ENCODE assay signal across 8 cellular contexts in the genomic region with DNA sequence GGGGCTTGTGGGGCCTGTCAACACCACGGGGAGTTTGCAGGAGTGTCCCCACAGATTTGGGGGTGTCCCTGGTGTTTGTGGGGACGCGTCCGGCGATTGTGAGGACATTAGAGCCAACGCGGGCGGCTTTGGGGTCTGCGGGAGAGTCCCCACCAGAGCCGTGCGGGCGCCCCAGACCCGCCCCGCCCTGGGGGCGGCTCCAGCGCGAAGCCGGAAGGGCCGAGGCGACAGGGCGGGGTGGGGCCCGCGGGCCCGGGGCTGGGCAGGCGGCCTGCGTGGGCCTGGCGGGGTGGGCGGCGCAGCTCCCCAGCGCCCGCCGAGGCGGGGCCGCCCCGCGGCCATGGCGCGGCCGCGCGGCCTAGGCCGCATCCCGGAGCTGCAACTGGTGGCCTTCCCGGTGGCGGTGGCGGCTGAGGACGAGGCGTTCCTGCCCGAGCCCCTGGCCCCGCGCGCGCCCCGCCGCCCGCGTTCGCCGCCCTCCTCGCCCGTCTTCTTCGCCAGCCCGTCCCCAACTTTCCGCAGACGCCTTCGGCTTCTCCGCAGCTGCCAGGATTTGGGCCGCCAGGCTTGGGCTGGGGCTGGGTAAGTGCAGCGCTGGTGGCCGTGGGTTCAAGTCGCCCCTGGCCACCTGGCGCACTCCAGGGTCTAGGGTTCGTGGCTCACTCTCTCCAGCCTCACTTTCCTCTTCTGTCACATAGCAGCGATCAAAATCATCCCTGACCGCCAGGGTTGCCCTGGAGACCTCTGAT. TPM values are rescaled to one million over a fixed set of nuclear protein-coding genes. Genes with fewer than 3 reads are reported as not detected.
DNase-seq lines count a peak whose midpoint lies in the region; ATAC-seq and TF ChIP-seq lines count a peak whose summit lies in the region.

No MANE protein-coding gene starts in this region.

- TF ChIP-seq CTCF in AG09319 (IDR thresholded peaks at IDR 0.05; ENCODE audit: low read depth, low read length) (no peak), H9 (conservative IDR thresholded peaks at IDR 0.05) (no peak), MM.1S (IDR thresholded peaks at IDR 0.05; ENCODE audit: low read length) (no peak)

- no peak overlapping the region for H2BK5ac ChIP-seq in H9 (ENCODE audit: insufficient read length, low read length)

- H3K56ac ChIP-seq in H9 (ENCODE audit: insufficient read length, low read depth, low read length), result no peak overlapping the region

- H3F3A ChIP-seq in MM.1S (ENCODE audit: insufficient read depth, low read length), result peaks cover 22% of the 10 kb centered on the region

- H3K9me2 ChIP-seq in MM.1S (replicated peaks; ENCODE audit: insufficient read depth, low read length), result no peaks in the 10 kb centered on the region

- H4K8ac ChIP-seq in H9 (replicated peaks; ENCODE audit: insufficient read length, low read depth, low read length), result no peak overlapping the region

- no peaks in the 10 kb centered on the region for H3K4me1 ChIP-seq in H9 (ENCODE audit: insufficient read depth, low read length)
- H3K4me1 ChIP-seq in MM.1S (ENCODE audit: low read length), result peaks cover 16% of the 10 kb centered on the region

- H3K79me2 ChIP-seq in H9 (ENCODE audit: insufficient read depth, low read length) (no peaks in the 10 kb centered on the region), MM.1S (ENCODE audit: low read length) (peaks cover 18% of the 10 kb centered on the region)

- H3K36me3 ChIP-seq in MM.1S (replicated peaks; ENCODE audit: insufficient read depth, low read length), result no peaks in the 10 kb centered on the region

- DNase-seq in AG09319 (ENCODE audit: extremely low read depth, low read depth) (peak; percentile 28), H9 (no peak), iPS-NIHi11 (ENCODE audit: low spot score) (peak; percentile 67), MM.1S (no peak), NCI-H345 (lab: John Stamatoyannopoulos, UW) (no peak), amniotic stem cell (lab: John Stamatoyannopoulos, UW) (no peak)
- DNase-seq in stimulated activated naive CD8-positive, alpha-beta T cell treated with anti-CD3 and anti-CD28 coated beads, Interleukin-15, Interleukin-2, amounts not matched to agents 100 U/mL and 50 U/mL, for 24 hours, result peak; percentile 30

- no peak overlapping the region for H2AFZ ChIP-seq in H9 (ENCODE audit: low read length)
- no peak overlapping the region for H2AFZ ChIP-seq in MM.1S (ENCODE audit: low read length)

- H4K5ac ChIP-seq in H9 (ENCODE audit: insufficient read length, low read depth, low read length), result no peak overlapping the region

- H2BK12ac ChIP-seq in H9 (ENCODE audit: insufficient read length, low read depth, low read length), result no peak overlapping the region

- H4K20me1 ChIP-seq in H9 (ENCODE audit: control insufficient read depth, insufficient read depth, insufficient read length), result peaks cover 2% of the 10 kb centered on the region
- H4K20me1 ChIP-seq in MM.1S (ENCODE audit: insufficient read depth, low read length), result no peaks in the 10 kb centered on the region

- H2AK5ac ChIP-seq in H9 (ENCODE audit: insufficient read length, low read length), result no peak overlapping the region

- no peak overlapping the region for H2BK120ac ChIP-seq in H9 (ENCODE audit: low read depth, low read length, poor library complexity, severe bottlenecking)

- H3K4me3 Mint-ChIP-seq in H9, result peak overlapping the region; percentile 59 to 77
- peak overlapping the region; percentile 82 for H3K4me3 Mint-ChIP-seq in activated naive CD8-positive, alpha-beta T cell

- H4K91ac ChIP-seq in H9 (ENCODE audit: insufficient read length, low read depth, low read length), result no peak overlapping the region

- H3K23ac ChIP-seq in H9 (ENCODE audit: insufficient read length, low read depth, low read length), result no peak overlapping the region

- no peak overlapping the region for H2BK20ac ChIP-seq in H9 (ENCODE audit: low read depth, low read length, poor library complexity, severe bottlenecking)

- no peaks in the 10 kb centered on the region for H3K23me2 ChIP-seq in H9 (ENCODE audit: insufficient read length, low read depth, low read length, poor library complexity, severe bottlenecking)

- H3K9me3 ChIP-seq in H9 (ENCODE audit: control insufficient read depth, low read depth, low read length) (no peaks in the 10 kb centered on the region), MM.1S (replicated peaks; ENCODE audit: insufficient read depth, low read length) (no peaks in the 10 kb centered on the region)

- H3K27ac ChIP-seq in H9 (ENCODE audit: insufficient read length, low read depth, low read length) (no peak overlapping the region), MM.1S (ENCODE audit: low read length) (no peak overlapping the region)

- no peak overlapping the region for H3K18ac ChIP-seq in H9 (ENCODE audit: insufficient read length, low read depth, low read length)

- no peak overlapping the region for H3K27ac Mint-ChIP-seq in H9
- H3K27ac Mint-ChIP-seq in activated naive CD8-positive, alpha-beta T cell, result peak overlapping the region; percentile 87

- peaks cover 0 to 4% (median 0%) of the 10 kb centered on the region in 3 experiments; a peak in 2 of 7 replicates for H3K36me3 Mint-ChIP-seq in H9 (ENCODE audit: insufficient read depth in 1 of 3, low read depth in 3 of 3)
- H3K36me3 Mint-ChIP-seq in activated naive CD8-positive, alpha-beta T cell, result no peaks in the 10 kb centered on the region

- H3K79me1 ChIP-seq in H9 (ENCODE audit: insufficient read depth, low read depth, low read length, poor library complexity, severe bottlenecking), result no peaks in the 10 kb centered on the region

- no peak overlapping the region for H3K4ac ChIP-seq in H9 (ENCODE audit: low read depth, low read length)

- no CpG with 5 or more reads among the region's 75 CpGs for WGBS in H9 (ENCODE audit: extremely low coverage, insufficient read length, low lambda C conversion rate)

- H3K14ac ChIP-seq in H9 (ENCODE audit: insufficient read depth, low read length), result peak overlapping the region; percentile 32; the same call in 1 of the 2 replicates

- H3K27me3 Mint-ChIP-seq in H9 (ENCODE audit: low read depth), result peaks cover 84% of the 10 kb centered on the region
- H3K27me3 Mint-ChIP-seq in activated naive CD8-positive, alpha-beta T cell, result peaks cover 13% of the 10 kb centered on the region

- peaks cover 15 to 21% of the 10 kb centered on the region in 2 experiments; a peak in 3 of 4 replicates for H3K4me1 Mint-ChIP-seq in H9
- peaks cover 51% of the 10 kb centered on the region for H3K4me1 Mint-ChIP-seq in activated naive CD8-positive, alpha-beta T cell (ENCODE audit: low read depth)

- H3K27me3 ChIP-seq in H9 (ENCODE audit: insufficient read depth, low read length) (peaks cover 31% of the 10 kb centered on the region), MM.1S (replicated peaks; ENCODE audit: insufficient read depth, low read length) (no peaks in the 10 kb centered on the region)

- peaks cover 4 to 9% of the 10 kb centered on the region in 2 experiments; a peak in 3 of 5 replicates for H3K9me3 Mint-ChIP-seq in H9
- H3K9me3 Mint-ChIP-seq in activated naive CD8-positive, alpha-beta T cell (ENCODE audit: low read depth), result no peaks in the 10 kb centered on the region

- no peak overlapping the region for H3K9ac ChIP-seq in H9 (ENCODE audit: extremely low read depth, insufficient read length, low read length)
- H3K9ac ChIP-seq in MM.1S (ENCODE audit: low read length), result no peak overlapping the region

- no peak overlapping the region for H2BK15ac ChIP-seq in H9 (ENCODE audit: low read depth, low read length)

- no peak for ATAC-seq in stimulated activated naive CD8-positive, alpha-beta T cell treated with anti-CD3 and anti-CD28 coated beads, Interleukin-15, Interleukin-2, amounts not matched to agents 100 U/mL and 50 U/mL, for 24 hours

- H3K4me3 ChIP-seq in MM.1S (ENCODE audit: low read length), result no peak overlapping the region

- H3K4me2 ChIP-seq in H9 (ENCODE audit: insufficient read depth, insufficient read length, low read length) (peak overlapping the region; percentile 23), MM.1S (ENCODE audit: low read depth, low read length) (no peak overlapping the region)

- H3T11ph ChIP-seq in H9 (ENCODE audit: low read length), result no peak overlapping the region

RNA-seq across cellular contexts. Expression of a gene that starts 10.3 kb away (rescaled TPM):
- 8.5 and 8.9 TPM in 2 replicates for total RNA-seq in H9 (2021)

RNA-seq across cellular contexts. Expression of a gene that starts 27.3 kb away (rescaled TPM):
- total RNA-seq in H9 (2021), result 155 and 164 TPM in 2 replicates

RNA-seq across cellular contexts. Expression of a gene that starts 50.3 kb away (rescaled TPM):
- total RNA-seq in H9 (2021), result 50.1 and 61.4 TPM in 2 replicates

Comparison
In these comparisons a context has a peak if more than half of its experiments do, and no peak if none do; other contexts are left out.
1. DNase-seq: peak in AG09319 (single experiment), iPS-NIHi11 (single experiment) and stimulated activated naive CD8-positive, alpha-beta T cell treated with anti-CD3 and anti-CD28 coated beads, Interleukin-15, Interleukin-2, amounts not matched to agents 100 U/mL and 50 U/mL, for 24 hours (single experiment); none in H9 (single experiment), MM.1S (single experiment), NCI-H345 (single experiment) and amniotic stem cell (single experiment).